In the genomic region with DNA sequence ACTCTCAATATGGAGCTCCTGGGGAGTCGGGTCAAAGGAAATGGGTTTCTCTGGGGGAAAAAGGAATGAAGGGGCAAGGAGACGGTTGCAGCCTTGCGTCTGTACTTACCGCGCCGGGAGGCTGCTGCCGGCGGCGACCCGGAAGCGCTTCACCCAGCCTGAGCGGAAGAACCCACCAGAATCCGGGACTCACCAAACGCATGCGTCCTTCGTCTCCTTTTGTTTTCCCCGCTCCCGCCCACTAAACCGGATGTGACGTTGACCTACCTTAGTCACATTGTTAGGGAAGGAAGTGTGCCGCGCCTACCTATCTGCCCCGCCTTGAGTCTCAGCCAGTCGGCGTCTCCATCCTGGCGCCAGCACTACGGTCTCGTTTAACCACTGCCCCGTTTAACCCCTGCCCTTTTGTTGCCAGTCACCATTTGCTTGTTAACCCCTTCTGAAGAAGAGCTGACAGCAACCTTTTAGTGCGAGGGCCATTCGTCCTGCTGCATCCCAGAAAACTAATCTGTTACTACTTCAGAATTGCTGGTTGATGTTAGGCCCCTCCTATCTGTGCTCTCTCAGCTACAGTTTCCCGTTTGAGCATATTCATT, we compare ENCODE assay signal across 1 cellular context.
A peak's percentile ranks its signal among the peaks of the same experiment; 100 is the strongest.
TF ChIP-seq lines count a peak whose summit lies in the region.

A gene (minus strand): TSS at position 155 of the 596 bp plus-strand sequence. CDS start 1,419 bp downstream, outside the sequence.

TF ChIP-seq in K562, 482 proteins besides CTCF, POLR2A, EP300 and RAD21 (continued from another document and continues in another):
- TF ChIP-seq SNIP1 (IDR thresholded peaks at IDR 0.05; ENCODE audit: low read depth) (no peak), KDM4B (IDR thresholded peaks at IDR 0.05; ENCODE audit: borderline replicate concordance in 2 of 2, low read depth in 1 of 2) (peak in 1 of 2 experiments; percentile 83; a peak in 1 of 4 replicates), TAF1 (IDR thresholded peaks at IDR 0.05; ENCODE audit: control insufficient read depth, extremely low read depth, insufficient read depth, low read length, severe bottlenecking) (peak; percentile 83), PML (IDR thresholded peaks at IDR 0.05; ENCODE audit: low read length) (peak; percentile 84), JUN (IDR thresholded peaks at IDR 0.05; ENCODE audit: borderline replicate concordance, low read depth, low read length) (no peak), JUN (CRISPR knock-in tag; IDR thresholded peaks at IDR 0.05; ENCODE audit: borderline replicate concordance) (no peak; the same call in 1 of the 2 replicates), NFIC (IDR thresholded peaks at IDR 0.05) (peak; percentile 49; the same call in 1 of the 2 replicates), JUND (IDR thresholded peaks at IDR 0.05; ENCODE audit: borderline replicate concordance, low read depth, low read length) (peak; percentile 67; the same call in 1 of the 2 replicates), JUND (tag; IDR thresholded peaks at IDR 0.05; ENCODE audit: borderline replicate concordance, low read depth, low read length) (peak; percentile 27; the same call in 1 of the 3 replicates), GATAD2B (IDR thresholded peaks at IDR 0.05; ENCODE audit: borderline replicate concordance) (peak; percentile 23; the same call in 1 of the 2 replicates), ELF4 (CRISPR knock-in tag; IDR thresholded peaks at IDR 0.05) (0 out of 2 replicates have a peak, but pooled peaks have one; percentile 47), SIX5 (IDR thresholded peaks at IDR 0.05; ENCODE audit: borderline replicate concordance in 1 of 2, insufficient read depth in 1 of 2, low read depth in 1 of 2, low read length in 2 of 2) (peak in 1 of 2 experiments; percentile 25; a peak in 1 of 4 replicates), PHF20 (IDR thresholded peaks at IDR 0.05; ENCODE audit: partially characterized antibody) (peak; percentile 69), FOXK2 (conservative IDR thresholded peaks at IDR 0.05 in 1 of 2, IDR thresholded peaks at IDR 0.05 in 1 of 2; ENCODE audit: low read depth in 2 of 2) (peak; percentile 8 to 46; a peak in 3 of 4 replicates), PHB (CRISPR knock-in tag; IDR thresholded peaks at IDR 0.05) (no peak), ZBED1 (IDR thresholded peaks at IDR 0.05) (0 out of 2 replicates have a peak, but pooled peaks have one; percentile 14), NFRKB (IDR thresholded peaks at IDR 0.05; ENCODE audit: low read depth) (peak; percentile 87), FOXJ2 (tag; IDR thresholded peaks at IDR 0.05) (0 out of 2 replicates have a peak, but pooled peaks have one; percentile 5), TEAD1 (CRISPR knock-in tag; IDR thresholded peaks at IDR 0.05) (0 out of 4 replicates have a peak, but pooled peaks of 1 of the 2 experiments have one; percentile 6)
- TF ChIP-seq, protein P1, sequence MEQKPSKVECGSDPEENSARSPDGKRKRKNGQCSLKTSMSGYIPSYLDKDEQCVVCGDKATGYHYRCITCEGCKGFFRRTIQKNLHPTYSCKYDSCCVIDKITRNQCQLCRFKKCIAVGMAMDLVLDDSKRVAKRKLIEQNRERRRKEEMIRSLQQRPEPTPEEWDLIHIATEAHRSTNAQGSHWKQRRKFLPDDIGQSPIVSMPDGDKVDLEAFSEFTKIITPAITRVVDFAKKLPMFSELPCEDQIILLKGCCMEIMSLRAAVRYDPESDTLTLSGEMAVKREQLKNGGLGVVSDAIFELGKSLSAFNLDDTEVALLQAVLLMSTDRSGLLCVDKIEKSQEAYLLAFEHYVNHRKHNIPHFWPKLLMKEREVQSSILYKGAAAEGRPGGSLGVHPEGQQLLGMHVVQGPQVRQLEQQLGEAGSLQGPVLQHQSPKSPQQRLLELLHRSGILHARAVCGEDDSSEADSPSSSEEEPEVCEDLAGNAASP (IDR thresholded peaks at IDR 0.05) = no peak
- TF ChIP-seq, protein P2, sequence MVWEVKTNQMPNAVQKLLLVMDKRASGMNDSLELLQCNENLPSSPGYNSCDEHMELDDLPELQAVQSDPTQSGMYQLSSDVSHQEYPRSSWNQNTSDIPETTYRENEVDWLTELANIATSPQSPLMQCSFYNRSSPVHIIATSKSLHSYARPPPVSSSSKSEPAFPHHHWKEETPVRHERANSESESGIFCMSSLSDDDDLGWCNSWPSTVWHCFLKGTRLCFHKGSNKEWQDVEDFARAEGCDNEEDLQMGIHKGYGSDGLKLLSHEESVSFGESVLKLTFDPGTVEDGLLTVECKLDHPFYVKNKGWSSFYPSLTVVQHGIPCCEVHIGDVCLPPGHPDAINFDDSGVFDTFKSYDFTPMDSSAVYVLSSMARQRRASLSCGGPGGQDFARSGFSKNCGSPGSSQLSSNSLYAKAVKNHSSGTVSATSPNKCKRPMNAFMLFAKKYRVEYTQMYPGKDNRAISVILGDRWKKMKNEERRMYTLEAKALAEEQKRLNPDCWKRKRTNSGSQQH (CRISPR knock-in tag; IDR thresholded peaks at IDR 0.05) = 0 out of 2 replicates have a peak, but pooled peaks have one; percentile 60
- TF ChIP-seq, protein P3, sequence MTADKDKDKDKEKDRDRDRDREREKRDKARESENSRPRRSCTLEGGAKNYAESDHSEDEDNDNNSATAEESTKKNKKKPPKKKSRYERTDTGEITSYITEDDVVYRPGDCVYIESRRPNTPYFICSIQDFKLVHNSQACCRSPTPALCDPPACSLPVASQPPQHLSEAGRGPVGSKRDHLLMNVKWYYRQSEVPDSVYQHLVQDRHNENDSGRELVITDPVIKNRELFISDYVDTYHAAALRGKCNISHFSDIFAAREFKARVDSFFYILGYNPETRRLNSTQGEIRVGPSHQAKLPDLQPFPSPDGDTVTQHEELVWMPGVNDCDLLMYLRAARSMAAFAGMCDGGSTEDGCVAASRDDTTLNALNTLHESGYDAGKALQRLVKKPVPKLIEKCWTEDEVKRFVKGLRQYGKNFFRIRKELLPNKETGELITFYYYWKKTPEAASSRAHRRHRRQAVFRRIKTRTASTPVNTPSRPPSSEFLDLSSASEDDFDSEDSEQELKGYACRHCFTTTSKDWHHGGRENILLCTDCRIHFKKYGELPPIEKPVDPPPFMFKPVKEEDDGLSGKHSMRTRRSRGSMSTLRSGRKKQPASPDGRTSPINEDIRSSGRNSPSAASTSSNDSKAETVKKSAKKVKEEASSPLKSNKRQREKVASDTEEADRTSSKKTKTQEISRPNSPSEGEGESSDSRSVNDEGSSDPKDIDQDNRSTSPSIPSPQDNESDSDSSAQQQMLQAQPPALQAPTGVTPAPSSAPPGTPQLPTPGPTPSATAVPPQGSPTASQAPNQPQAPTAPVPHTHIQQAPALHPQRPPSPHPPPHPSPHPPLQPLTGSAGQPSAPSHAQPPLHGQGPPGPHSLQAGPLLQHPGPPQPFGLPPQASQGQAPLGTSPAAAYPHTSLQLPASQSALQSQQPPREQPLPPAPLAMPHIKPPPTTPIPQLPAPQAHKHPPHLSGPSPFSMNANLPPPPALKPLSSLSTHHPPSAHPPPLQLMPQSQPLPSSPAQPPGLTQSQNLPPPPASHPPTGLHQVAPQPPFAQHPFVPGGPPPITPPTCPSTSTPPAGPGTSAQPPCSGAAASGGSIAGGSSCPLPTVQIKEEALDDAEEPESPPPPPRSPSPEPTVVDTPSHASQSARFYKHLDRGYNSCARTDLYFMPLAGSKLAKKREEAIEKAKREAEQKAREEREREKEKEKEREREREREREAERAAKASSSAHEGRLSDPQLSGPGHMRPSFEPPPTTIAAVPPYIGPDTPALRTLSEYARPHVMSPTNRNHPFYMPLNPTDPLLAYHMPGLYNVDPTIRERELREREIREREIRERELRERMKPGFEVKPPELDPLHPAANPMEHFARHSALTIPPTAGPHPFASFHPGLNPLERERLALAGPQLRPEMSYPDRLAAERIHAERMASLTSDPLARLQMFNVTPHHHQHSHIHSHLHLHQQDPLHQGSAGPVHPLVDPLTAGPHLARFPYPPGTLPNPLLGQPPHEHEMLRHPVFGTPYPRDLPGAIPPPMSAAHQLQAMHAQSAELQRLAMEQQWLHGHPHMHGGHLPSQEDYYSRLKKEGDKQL (CRISPR knock-in tag; IDR thresholded peaks at IDR 0.05; ENCODE audit: borderline replicate concordance) = no peak
- TF ChIP-seq, protein P4, sequence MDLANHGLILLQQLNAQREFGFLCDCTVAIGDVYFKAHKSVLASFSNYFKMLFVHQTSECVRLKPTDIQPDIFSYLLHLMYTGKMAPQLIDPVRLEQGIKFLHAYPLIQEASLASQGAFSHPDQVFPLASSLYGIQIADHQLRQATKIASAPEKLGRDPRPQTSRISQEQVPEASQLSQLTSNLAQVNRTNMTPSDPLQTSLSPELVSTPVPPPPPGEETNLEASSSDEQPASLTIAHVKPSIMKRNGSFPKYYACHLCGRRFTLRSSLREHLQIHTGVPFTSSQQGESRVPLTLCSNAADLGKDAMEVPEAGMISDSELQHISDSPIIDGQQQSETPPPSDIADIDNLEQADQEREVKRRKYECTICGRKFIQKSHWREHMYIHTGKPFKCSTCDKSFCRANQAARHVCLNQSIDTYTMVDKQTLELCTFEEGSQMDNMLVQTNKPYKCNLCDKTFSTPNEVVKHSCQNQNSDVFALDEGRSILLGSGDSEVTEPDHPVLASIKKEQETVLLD (IDR thresholded peaks at IDR 0.05) = 0 out of 2 replicates have a peak, but pooled peaks have one; percentile 49
- TF ChIP-seq, protein P5, sequence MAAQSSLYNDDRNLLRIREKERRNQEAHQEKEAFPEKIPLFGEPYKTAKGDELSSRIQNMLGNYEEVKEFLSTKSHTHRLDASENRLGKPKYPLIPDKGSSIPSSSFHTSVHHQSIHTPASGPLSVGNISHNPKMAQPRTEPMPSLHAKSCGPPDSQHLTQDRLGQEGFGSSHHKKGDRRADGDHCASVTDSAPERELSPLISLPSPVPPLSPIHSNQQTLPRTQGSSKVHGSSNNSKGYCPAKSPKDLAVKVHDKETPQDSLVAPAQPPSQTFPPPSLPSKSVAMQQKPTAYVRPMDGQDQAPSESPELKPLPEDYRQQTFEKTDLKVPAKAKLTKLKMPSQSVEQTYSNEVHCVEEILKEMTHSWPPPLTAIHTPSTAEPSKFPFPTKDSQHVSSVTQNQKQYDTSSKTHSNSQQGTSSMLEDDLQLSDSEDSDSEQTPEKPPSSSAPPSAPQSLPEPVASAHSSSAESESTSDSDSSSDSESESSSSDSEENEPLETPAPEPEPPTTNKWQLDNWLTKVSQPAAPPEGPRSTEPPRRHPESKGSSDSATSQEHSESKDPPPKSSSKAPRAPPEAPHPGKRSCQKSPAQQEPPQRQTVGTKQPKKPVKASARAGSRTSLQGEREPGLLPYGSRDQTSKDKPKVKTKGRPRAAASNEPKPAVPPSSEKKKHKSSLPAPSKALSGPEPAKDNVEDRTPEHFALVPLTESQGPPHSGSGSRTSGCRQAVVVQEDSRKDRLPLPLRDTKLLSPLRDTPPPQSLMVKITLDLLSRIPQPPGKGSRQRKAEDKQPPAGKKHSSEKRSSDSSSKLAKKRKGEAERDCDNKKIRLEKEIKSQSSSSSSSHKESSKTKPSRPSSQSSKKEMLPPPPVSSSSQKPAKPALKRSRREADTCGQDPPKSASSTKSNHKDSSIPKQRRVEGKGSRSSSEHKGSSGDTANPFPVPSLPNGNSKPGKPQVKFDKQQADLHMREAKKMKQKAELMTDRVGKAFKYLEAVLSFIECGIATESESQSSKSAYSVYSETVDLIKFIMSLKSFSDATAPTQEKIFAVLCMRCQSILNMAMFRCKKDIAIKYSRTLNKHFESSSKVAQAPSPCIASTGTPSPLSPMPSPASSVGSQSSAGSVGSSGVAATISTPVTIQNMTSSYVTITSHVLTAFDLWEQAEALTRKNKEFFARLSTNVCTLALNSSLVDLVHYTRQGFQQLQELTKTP (IDR thresholded peaks at IDR 0.05; ENCODE audit: low read depth in 1 of 2, partially characterized antibody in 2 of 2) = peak; percentile 45 to 74
- TF ChIP-seq, protein P6, sequence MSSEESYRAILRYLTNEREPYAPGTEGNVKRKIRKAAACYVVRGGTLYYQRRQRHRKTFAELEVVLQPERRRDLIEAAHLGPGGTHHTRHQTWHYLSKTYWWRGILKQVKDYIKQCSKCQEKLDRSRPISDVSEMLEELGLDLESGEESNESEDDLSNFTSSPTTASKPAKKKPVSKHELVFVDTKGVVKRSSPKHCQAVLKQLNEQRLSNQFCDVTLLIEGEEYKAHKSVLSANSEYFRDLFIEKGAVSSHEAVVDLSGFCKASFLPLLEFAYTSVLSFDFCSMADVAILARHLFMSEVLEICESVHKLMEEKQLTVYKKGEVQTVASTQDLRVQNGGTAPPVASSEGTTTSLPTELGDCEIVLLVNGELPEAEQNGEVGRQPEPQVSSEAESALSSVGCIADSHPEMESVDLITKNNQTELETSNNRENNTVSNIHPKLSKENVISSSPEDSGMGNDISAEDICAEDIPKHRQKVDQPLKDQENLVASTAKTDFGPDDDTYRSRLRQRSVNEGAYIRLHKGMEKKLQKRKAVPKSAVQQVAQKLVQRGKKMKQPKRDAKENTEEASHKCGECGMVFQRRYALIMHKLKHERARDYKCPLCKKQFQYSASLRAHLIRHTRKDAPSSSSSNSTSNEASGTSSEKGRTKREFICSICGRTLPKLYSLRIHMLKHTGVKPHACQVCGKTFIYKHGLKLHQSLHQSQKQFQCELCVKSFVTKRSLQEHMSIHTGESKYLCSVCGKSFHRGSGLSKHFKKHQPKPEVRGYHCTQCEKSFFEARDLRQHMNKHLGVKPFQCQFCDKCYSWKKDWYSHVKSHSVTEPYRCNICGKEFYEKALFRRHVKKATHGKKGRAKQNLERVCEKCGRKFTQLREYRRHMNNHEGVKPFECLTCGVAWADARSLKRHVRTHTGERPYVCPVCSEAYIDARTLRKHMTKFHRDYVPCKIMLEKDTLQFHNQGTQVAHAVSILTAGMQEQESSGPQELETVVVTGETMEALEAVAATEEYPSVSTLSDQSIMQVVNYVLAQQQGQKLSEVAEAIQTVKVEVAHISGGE (CRISPR knock-in tag; IDR thresholded peaks at IDR 0.05) = peak in 1 of 3 experiments; percentile 93; a peak in 2 of 6 replicates
- TF ChIP-seq, protein P7, sequence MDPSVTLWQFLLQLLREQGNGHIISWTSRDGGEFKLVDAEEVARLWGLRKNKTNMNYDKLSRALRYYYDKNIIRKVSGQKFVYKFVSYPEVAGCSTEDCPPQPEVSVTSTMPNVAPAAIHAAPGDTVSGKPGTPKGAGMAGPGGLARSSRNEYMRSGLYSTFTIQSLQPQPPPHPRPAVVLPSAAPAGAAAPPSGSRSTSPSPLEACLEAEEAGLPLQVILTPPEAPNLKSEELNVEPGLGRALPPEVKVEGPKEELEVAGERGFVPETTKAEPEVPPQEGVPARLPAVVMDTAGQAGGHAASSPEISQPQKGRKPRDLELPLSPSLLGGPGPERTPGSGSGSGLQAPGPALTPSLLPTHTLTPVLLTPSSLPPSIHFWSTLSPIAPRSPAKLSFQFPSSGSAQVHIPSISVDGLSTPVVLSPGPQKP (CRISPR knock-in tag; IDR thresholded peaks at IDR 0.05) = no peak
- TF ChIP-seq, protein P8, sequence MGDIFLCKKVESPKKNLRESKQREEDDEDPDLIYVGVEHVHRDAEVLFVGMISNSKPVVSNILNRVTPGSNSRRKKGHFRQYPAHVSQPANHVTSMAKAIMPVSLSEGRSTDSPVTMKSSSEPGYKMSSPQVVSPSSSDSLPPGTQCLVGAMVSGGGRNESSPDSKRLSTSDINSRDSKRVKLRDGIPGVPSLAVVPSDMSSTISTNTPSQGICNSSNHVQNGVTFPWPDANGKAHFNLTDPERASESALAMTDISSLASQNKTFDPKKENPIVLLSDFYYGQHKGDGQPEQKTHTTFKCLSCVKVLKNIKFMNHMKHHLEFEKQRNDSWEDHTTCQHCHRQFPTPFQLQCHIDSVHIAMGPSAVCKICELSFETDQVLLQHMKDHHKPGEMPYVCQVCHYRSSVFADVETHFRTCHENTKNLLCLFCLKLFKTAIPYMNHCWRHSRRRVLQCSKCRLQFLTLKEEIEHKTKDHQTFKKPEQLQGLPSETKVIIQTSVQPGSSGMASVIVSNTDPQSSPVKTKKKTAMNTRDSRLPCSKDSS (IDR thresholded peaks at IDR 0.05; ENCODE audit: low read depth, partially characterized antibody) = no peak
